ENCODE assay signal across 29 cellular contexts in genomic region chr20:61670274-61670673, GRCh38.
"Had no signal": no experiment of that assay in that cellular context is flagged by ENCODE, and none has a peak within 500 bp of the region (broad histone marks: within the 10 kb centered on the region; RNA-seq: fewer than 3 reads in every experiment).

No MANE protein-coding gene starts in this region.

- H2AFZ ChIP-seq: neural progenitor cell had no signal

- H3K36me3 ChIP-seq: neural progenitor cell, pancreas, prostate gland, right atrium auricular region, right lobe of liver, sigmoid colon, stomach, suprapubic skin, tibial artery, transverse colon, upper lobe of right lung, uterus had no signal

- H3K27me3 Mint-ChIP-seq: stimulated activated naive B cell treated with anti-CD40 and anti-IgM and Interleukin-4, amounts not matched to agents 10 μg/mL and 1 μg/mL and 100 μg/mL, for 72 hours; stimulated activated naive CD8-positive, alpha-beta T cell treated with anti-CD3 and anti-CD28 coated beads, Interleukin-15, Interleukin-2, amounts not matched to agents 100 ng/mL and 50 ng/mL, for 24 hours had no signal

- H3K27ac ChIP-seq: neural progenitor cell, pancreas, prostate gland, right atrium auricular region, right lobe of liver, sigmoid colon, stomach, suprapubic skin, testis, tibial artery, transverse colon, upper lobe of right lung, uterus had no signal

- H3K36me3 Mint-ChIP-seq: naive B cell; naive thymus-derived CD8-positive, alpha-beta T cell; natural killer cell treated with Interleukin-12 subunit alpha and Interleukin-12 subunit beta and Interleukin-15 and Interleukin-18, amount 100 ng/mL, for 72 hours; neural progenitor cell; stimulated activated effector memory CD8-positive, alpha-beta T cell treated with anti-CD3 and anti-CD28 coated beads, Interleukin-12 subunit alpha, Interleukin-12 subunit beta, amount 100 ng/mL, for 72 hours; stimulated activated naive B cell treated with anti-CD40 and anti-IgM and Interleukin-4, amounts not matched to agents 10 μg/mL and 1 μg/mL and 100 μg/mL, for 72 hours; type B pancreatic cell had no signal

- H3K4me1 ChIP-seq: neural progenitor cell, pancreas, prostate gland, right atrium auricular region, right lobe of liver, sigmoid colon, stomach, testis, tibial artery, transverse colon, upper lobe of right lung, uterus had no signal

- H3K9me3 Mint-ChIP-seq: nephron progenitor cell; stimulated activated effector memory CD8-positive, alpha-beta T cell treated with anti-CD3 and anti-CD28 coated beads, Interleukin-12 subunit alpha, Interleukin-12 subunit beta, amount 100 ng/mL, for 72 hours; stimulated activated naive CD8-positive, alpha-beta T cell treated with anti-CD3 and anti-CD28 coated beads, Interleukin-15, Interleukin-2, amounts not matched to agents 100 ng/mL and 50 ng/mL, for 24 hours; type B pancreatic cell had no signal

- H3K4me3 Mint-ChIP-seq: naive B cell; naive thymus-derived CD8-positive, alpha-beta T cell; natural killer cell treated with Interleukin-12 subunit alpha and Interleukin-12 subunit beta and Interleukin-15 and Interleukin-18, amount 100 ng/mL, for 72 hours; nephron progenitor cell; neural progenitor cell; stimulated activated effector memory CD8-positive, alpha-beta T cell treated with anti-CD3 and anti-CD28 coated beads, Interleukin-12 subunit alpha, Interleukin-12 subunit beta, amount 100 ng/mL, for 72 hours; stimulated activated naive B cell treated with anti-CD40 and anti-IgM and Interleukin-4, amounts not matched to agents 10 μg/mL and 1 μg/mL and 100 μg/mL, for 72 hours; stimulated activated naive CD8-positive, alpha-beta T cell treated with anti-CD3 and anti-CD28 coated beads, Interleukin-15, Interleukin-2, amounts not matched to agents 100 ng/mL and 50 ng/mL, for 24 hours; type B pancreatic cell had no signal

- ATAC-seq: naive thymus-derived CD8-positive, alpha-beta T cell; natural killer cell treated with Interleukin-12 subunit alpha and Interleukin-12 subunit beta and Interleukin-15 and Interleukin-18, amount 100 ng/mL, for 72 hours; pancreas; right lobe of liver; stimulated activated effector memory CD8-positive, alpha-beta T cell treated with anti-CD3 and anti-CD28 coated beads, Interleukin-12 subunit alpha, Interleukin-12 subunit beta, amount 100 ng/mL, for 72 hours; stimulated activated naive B cell treated with anti-CD40 and anti-IgM and Interleukin-4, amounts not matched to agents 10 μg/mL and 1 μg/mL and 100 μg/mL, for 72 hours; upper lobe of right lung had no signal

- H3K27me3 ChIP-seq: neural progenitor cell, pancreas, right atrium auricular region, right lobe of liver, testis, transverse colon, uterus had no signal

- H3K4me1 Mint-ChIP-seq: naive B cell; naive thymus-derived CD8-positive, alpha-beta T cell; nephron progenitor cell; stimulated activated effector memory CD8-positive, alpha-beta T cell treated with anti-CD3 and anti-CD28 coated beads, Interleukin-12 subunit alpha, Interleukin-12 subunit beta, amount 100 ng/mL, for 72 hours; stimulated activated naive B cell treated with anti-CD40 and anti-IgM and Interleukin-4, amounts not matched to agents 10 μg/mL and 1 μg/mL and 100 μg/mL, for 72 hours had no signal

- FAIRE-seq: pancreas, small intestine had no signal

- H3K9ac ChIP-seq: neural progenitor cell had no signal

- DNase-seq: naive B cell; nephron progenitor cell; occipital lobe; pancreas; retina; sigmoid colon; small intestine; stimulated activated CD4-positive, alpha-beta T cell treated with anti-CD3 and anti-CD28 coated beads, Interleukin-15, amount 100 ng/mL, for 24 hours; stimulated activated CD4-positive, alpha-beta T cell treated with anti-CD3 and anti-CD28 coated beads, Interleukin-2, amount 100 ng/mL, for 24 hours; stimulated activated CD4-positive, alpha-beta T cell treated with anti-CD3 and anti-CD28 coated beads, Interleukin-2, amount 100 ng/mL, for 48 hours; stimulated activated CD4-positive, alpha-beta T cell treated with anti-CD3 and anti-CD28 coated beads, Interleukin-4, amount 100 ng/mL, for 24 hours; stimulated activated naive B cell treated with anti-CD40 and anti-IgM and Interleukin-4, amounts not matched to agents 10 μg/mL and 1 μg/mL and 100 μg/mL, for 72 hours; stimulated activated naive CD4-positive, alpha-beta T cell treated with Interleukin-2 at 50 U/mL for 16 hours; stomach; testis; tibial artery; transverse colon; upper lobe of right lung; uterus had no signal

- H3K4me2 ChIP-seq: neural progenitor cell had no signal

- H3K9me3 ChIP-seq: pancreas, prostate gland, right atrium auricular region, right lobe of liver, sigmoid colon, stomach, suprapubic skin, testis, tibial artery, transverse colon, upper lobe of right lung, uterus had no signal

- H3K4me3 ChIP-seq: neural progenitor cell, pancreas, prostate gland, right atrium auricular region, right lobe of liver, sigmoid colon, stomach, suprapubic skin, testis, tibial artery, transverse colon, upper lobe of right lung, uterus had no signal

- H3K27ac Mint-ChIP-seq: naive B cell; naive thymus-derived CD8-positive, alpha-beta T cell; natural killer cell treated with Interleukin-12 subunit alpha and Interleukin-12 subunit beta and Interleukin-15 and Interleukin-18, amount 100 ng/mL, for 72 hours; nephron progenitor cell; neural progenitor cell; stimulated activated effector memory CD8-positive, alpha-beta T cell treated with anti-CD3 and anti-CD28 coated beads, Interleukin-12 subunit alpha, Interleukin-12 subunit beta, amount 100 ng/mL, for 72 hours; stimulated activated naive B cell treated with anti-CD40 and anti-IgM and Interleukin-4, amounts not matched to agents 10 μg/mL and 1 μg/mL and 100 μg/mL, for 72 hours; stimulated activated naive CD8-positive, alpha-beta T cell treated with anti-CD3 and anti-CD28 coated beads, Interleukin-15, Interleukin-2, amounts not matched to agents 100 ng/mL and 50 ng/mL, for 24 hours; type B pancreatic cell had no signal
